In the genomic region with DNA sequence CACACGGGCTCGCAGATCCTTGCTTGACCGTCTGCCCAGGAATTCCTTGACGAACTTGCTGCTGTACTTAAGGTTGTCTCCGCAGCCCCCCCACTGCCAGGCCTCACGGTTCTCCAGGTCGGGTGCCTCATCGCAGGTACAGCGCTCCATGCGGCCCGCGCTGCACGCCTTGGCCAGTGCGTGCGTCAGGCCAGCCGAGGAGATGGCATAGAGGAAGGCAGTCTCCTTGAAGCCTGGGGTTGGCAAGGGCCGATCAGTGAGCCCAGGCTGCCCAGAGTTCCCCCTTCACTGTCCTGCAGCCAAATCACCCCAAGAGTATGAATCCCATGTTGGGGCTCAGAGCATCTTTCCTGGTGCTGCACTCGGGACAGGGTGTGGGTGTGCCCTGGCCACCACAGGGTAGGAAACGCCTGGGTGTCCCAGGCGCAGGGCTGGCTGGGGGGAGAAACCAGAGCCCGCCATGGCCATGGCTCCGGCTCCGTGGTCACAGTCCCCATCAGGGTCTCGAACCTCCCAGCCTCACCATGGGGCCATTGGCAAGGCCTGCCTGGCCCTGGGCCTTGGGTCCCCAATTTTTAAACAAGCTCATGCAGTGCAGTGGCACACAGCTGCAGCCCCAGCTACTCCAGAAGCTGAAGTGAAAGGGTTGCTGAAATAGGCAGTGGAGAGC, we compare ENCODE assay signal across 24 cellular contexts.
"Had no signal": no experiment of that assay in that cellular context is flagged by ENCODE, and none has a peak within 500 bp of the region (broad histone marks: within the 10 kb centered on the region; RNA-seq: fewer than 3 reads in every experiment).

No MANE protein-coding gene starts in this region.

- FAIRE-seq: endothelial cell of umbilical vein, islet of Langerhans had no signal

- H3K4me1 ChIP-seq: colonic mucosa, foreskin keratinocyte, left lung, parathyroid adenoma, prostate gland, transverse colon had no signal

- H3K4me3 ChIP-seq: colonic mucosa, left lung, lung, neural progenitor cell, prostate gland, spleen, transverse colon had no signal

- H3K9ac ChIP-seq: neural progenitor cell, parathyroid adenoma had no signal

- H3K9me3 ChIP-seq: colonic mucosa, left lung, prostate gland, spleen, transverse colon had no signal

- DNase-seq: colonic mucosa; effector CD4-positive, alpha-beta T cell; endodermal cell; erythroblast; foreskin keratinocyte; head of caudate nucleus; hippocampal formation; mesenchymal stem cell; midbrain; occipital lobe; spleen; stimulated activated CD4-positive, alpha-beta T cell treated with anti-CD3 and anti-CD28 coated beads, Interleukin-15, amount 100 ng/mL, for 24 hours; stimulated activated CD4-positive, alpha-beta T cell treated with anti-CD3 and anti-CD28 coated beads, Interleukin-1b, Interleukin-23, amount 100 ng/mL, for 48 hours; stimulated activated CD4-positive, alpha-beta T cell treated with anti-CD3 and anti-CD28 coated beads, Interleukin-4, amount 100 ng/mL, for 24 hours; transverse colon had no signal

- H3K36me3 ChIP-seq: colonic mucosa, left lung, neural progenitor cell, prostate gland, transverse colon had no signal

- H2AFZ ChIP-seq: neural progenitor cell, parathyroid adenoma had no signal

- H3K79me2 ChIP-seq: parathyroid adenoma had no signal

- ATAC-seq: foreskin keratinocyte; natural killer cell treated with Interleukin-12 subunit alpha and Interleukin-12 subunit beta and Interleukin-15 and Interleukin-18, amount 100 ng/mL, for 72 hours; stimulated activated memory B cell treated with anti-CD40 and anti-IgM and Interleukin-4, amounts not matched to agents 10 μg/mL and 1 μg/mL and 100 μg/mL, for 72 hours had no signal

- H3K27ac ChIP-seq: colonic mucosa, foreskin keratinocyte, left lung, parathyroid adenoma, prostate gland, spleen, transverse colon had no signal

- H3K27me3 ChIP-seq: colonic mucosa, foreskin keratinocyte, left lung, neural progenitor cell, spleen, transverse colon had no signal
